7 cellular contexts compared by ENCODE assay signal in the genomic region with DNA sequence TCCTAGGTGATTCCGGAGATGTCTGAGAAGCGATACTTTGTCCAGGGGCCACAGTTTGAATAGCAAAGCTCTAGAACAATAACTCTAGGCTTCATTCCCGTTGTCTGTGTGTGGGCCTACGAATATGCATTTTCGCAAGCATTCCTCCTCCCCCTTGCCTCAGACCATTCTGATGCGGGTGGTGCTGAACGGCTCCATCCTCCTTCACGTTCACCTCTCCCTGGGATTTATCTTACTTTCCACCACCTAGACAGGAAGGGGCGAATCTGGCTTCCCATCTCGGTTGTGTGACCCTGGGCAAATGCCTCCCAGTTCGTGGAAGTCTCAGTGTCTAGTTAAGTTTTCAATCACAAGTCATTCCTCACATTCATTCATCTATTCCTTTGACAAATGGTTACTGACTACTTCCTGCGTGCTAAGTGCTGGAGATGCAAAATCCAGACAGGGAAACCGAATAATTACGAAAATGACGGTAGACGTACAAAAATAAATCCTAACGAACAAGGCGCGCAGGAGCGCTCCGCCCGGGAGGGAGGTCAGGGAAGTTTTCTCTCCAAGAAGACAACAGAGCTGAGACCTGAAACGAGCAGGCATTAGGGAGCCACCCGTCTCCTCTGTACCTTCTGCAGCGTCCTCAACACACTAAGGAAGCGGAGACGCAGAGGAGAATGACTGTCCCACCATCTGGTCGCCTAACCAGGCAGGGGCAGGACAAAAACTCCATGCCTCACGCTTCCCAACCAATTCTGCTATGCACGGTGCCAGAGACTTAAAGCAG. TPM values are rescaled to one million over a fixed set of nuclear protein-coding genes. Genes with fewer than 3 reads are reported as not detected.
A peak's percentile ranks its signal among the peaks of the same experiment; 100 is the strongest.
DNase-seq lines count a peak whose midpoint lies in the region; ATAC-seq, FAIRE-seq and TF ChIP-seq lines count a peak whose summit lies in the region.

No MANE protein-coding gene starts in this region.

- H3K36me3 ChIP-seq in KOPT-K1 (ENCODE audit: insufficient read depth, low read length) (peaks cover 33% of the 10 kb centered on the region), bronchial epithelial cell (ENCODE audit: control insufficient read depth, insufficient read depth, low read length) (peaks cover 5% of the 10 kb centered on the region)

- peak overlapping the region; percentile 47 for H3K4me3 ChIP-seq in bronchial epithelial cell (ENCODE audit: low read depth, low read length)

- no peaks in the 10 kb centered on the region for H3K9me3 Mint-ChIP-seq in mesothelial cell of epicardium

- no peak for ATAC-seq in HG03108 (IDR thresholded peaks at IDR 0.05; ENCODE audit: unreplicated experiment)
- ATAC-seq in activated CD4-positive, CD25-positive, alpha-beta regulatory T cell treated with anti-CD3 and anti-CD28 coated beads, Interleukin-2, amount 50 U/mL, for 24 hours: no peak

- peak overlapping the region; percentile 97 for H3K27ac Mint-ChIP-seq in mesothelial cell of epicardium

- TF ChIP-seq CTCF in bronchial epithelial cell (IDR thresholded peaks at IDR 0.05; ENCODE audit: insufficient read depth, low read length, severe bottlenecking) (no peak), mesothelial cell of epicardium (IDR thresholded peaks at IDR 0.05; ENCODE audit: unreplicated experiment) (no peak)

- no peaks in the 10 kb centered on the region for H3K27me3 ChIP-seq in bronchial epithelial cell (ENCODE audit: control insufficient read depth, insufficient read depth, low read length)

- H3K4me3 Mint-ChIP-seq in mesothelial cell of epicardium: peak overlapping the region; percentile 90

- H3K27ac ChIP-seq in KOPT-K1 (ENCODE audit: low read depth, low read length, poor library complexity, severe bottlenecking): peak overlapping the region; percentile 49

- H3K9me3 ChIP-seq in KOPT-K1 (ENCODE audit: insufficient read depth, low read length, poor library complexity, severe bottlenecking): peaks cover 5% of the 10 kb centered on the region

- peaks cover 8% of the 10 kb centered on the region for H3K27me3 Mint-ChIP-seq in mesothelial cell of epicardium (ENCODE audit: low read depth)

- DNase-seq in GM03348 (ENCODE audit: low spot score): peak; percentile 35
- DNase-seq in bronchial epithelial cell (ENCODE audit: low read depth): peak; percentile 29
- no peak for DNase-seq in mesothelial cell of epicardium (ENCODE audit: low spot score in 2 of 2, unreplicated experiment in 2 of 2)
- DNase-seq in activated CD4-positive, CD25-positive, alpha-beta regulatory T cell (lab: John Stamatoyannopoulos, UW): no peak

- H3K36me3 Mint-ChIP-seq in mesothelial cell of epicardium: peaks cover 6% of the 10 kb centered on the region

- no peak for FAIRE-seq in bronchial epithelial cell (lab: Jason Lieb, UNC)

- peaks cover 23% of the 10 kb centered on the region for H3K4me1 Mint-ChIP-seq in mesothelial cell of epicardium

RNA-seq across cellular contexts. Expression of gene CNOT3, which starts 1.3 kb away (rescaled TPM):
- 6.1 and 11.4 TPM in 2 replicates for total RNA-seq in bronchial epithelial cell
- total RNA-seq in mesothelial cell of epicardium: 63.3 to 70.6 TPM (median 67.6 TPM) in 3 replicates

RNA-seq across cellular contexts. Expression of gene PRPF31, which starts 20.7 kb away (rescaled TPM):
- 37.8 and 47.1 TPM in 2 replicates for total RNA-seq in bronchial epithelial cell
- 80.6 to 84.0 TPM (median 82.1 TPM) in 3 replicates for total RNA-seq in mesothelial cell of epicardium

RNA-seq across cellular contexts. Expression of gene TFPT, which starts 20.8 kb away (rescaled TPM):
- total RNA-seq in bronchial epithelial cell (6.1 and 11.3 TPM in 2 replicates), mesothelial cell of epicardium (19.2 to 20.7 TPM (median 20.1 TPM) in 3 replicates)

RNA-seq across cellular contexts. Expression of gene LENG1, which starts 23.2 kb away (rescaled TPM):
- total RNA-seq in bronchial epithelial cell (9.7 and 13.4 TPM in 2 replicates), mesothelial cell of epicardium (5.7 to 6.4 TPM (median 5.8 TPM) in 3 replicates)

RNA-seq across cellular contexts. Expression of gene NDUFA3, which starts 33.6 kb away (rescaled TPM):
- total RNA-seq in bronchial epithelial cell (6.1 and 16.0 TPM in 2 replicates), mesothelial cell of epicardium (126 to 135 TPM (median 135 TPM) in 3 replicates)

Comparison
In these comparisons a context has a peak if more than half of its experiments do, and no peak if none do; other contexts are left out.
1. DNase-seq: peak in GM03348 (single experiment) and bronchial epithelial cell (single experiment); none in mesothelial cell of epicardium (0 of 2) and activated CD4-positive, CD25-positive, alpha-beta regulatory T cell (0 of 4).